Comparison of ENCODE assay signal across 2 cellular contexts in genomic region chr2:109517118-109517889, GRCh38.
TF ChIP-seq lines count a peak whose summit lies in the region.

No MANE protein-coding gene starts in this region.

TF ChIP-seq in GM23338, 12 proteins besides CTCF, POLR2A, EP300 and RAD21 (continued from another document):
- no peak for TF ChIP-seq ZNF462 (CRISPR knock-in tag; IDR thresholded peaks at IDR 0.05)
- no peak for TF ChIP-seq STAT1 (IDR thresholded peaks at IDR 0.05; ENCODE audit: unreplicated experiment)
- no peak for TF ChIP-seq ZNF331 (CRISPR knock-in tag; IDR thresholded peaks at IDR 0.05; ENCODE audit: low read depth)
- TF ChIP-seq ETS1 (IDR thresholded peaks at IDR 0.05) = no peak
- TF ChIP-seq REST (IDR thresholded peaks at IDR 0.05; ENCODE audit: unreplicated experiment) = no peak
- no peak for TF ChIP-seq POLR2AphosphoS5 (IDR thresholded peaks at IDR 0.05; ENCODE audit: low read depth)
- TF ChIP-seq CREB1 (CRISPR knock-in tag; IDR thresholded peaks at IDR 0.05; ENCODE audit: low read depth) = no peak
- TF ChIP-seq NANOG (IDR thresholded peaks at IDR 0.05; ENCODE audit: borderline replicate concordance) = no peak
- no peak for TF ChIP-seq EZH2 (IDR thresholded peaks at IDR 0.05; ENCODE audit: low read depth, unreplicated experiment)
TF ChIP-seq in GM23338: peak in this region for 0.

TF ChIP-seq in H1, 55 proteins besides CTCF, POLR2A, EP300 and RAD21 (continued from another document):
- TF ChIP-seq PHF8 (conservative IDR thresholded peaks at IDR 0.05; ENCODE audit: low read depth, low read length) = no peak
- TF ChIP-seq SP2 (IDR thresholded peaks at IDR 0.05; ENCODE audit: low read length) = no peak
- no peak for TF ChIP-seq USF2 (IDR thresholded peaks at IDR 0.05; ENCODE audit: low read length)
